In genomic region chr16:25078386-25078978, GRCh38 we compare ENCODE assay signal across 7 cellular contexts.
"Had no signal": no experiment of that assay in that cellular context is flagged by ENCODE, and none has a peak within 500 bp of the region (broad histone marks: within the 10 kb centered on the region; RNA-seq: fewer than 3 reads in every experiment).

No MANE protein-coding gene starts in this region.

- H3K36me3 ChIP-seq: HAP-1 had no signal

- H3K9ac ChIP-seq: GM23248 had no signal

- FAIRE-seq: HTR-8/SVneo had no signal

- DNase-seq: GM23248, GOT3, H7, KG1 had no signal

- H3K9me3 ChIP-seq: HAP-1 had no signal

- H3K27ac ChIP-seq: GM23248 had no signal

- ATAC-seq: HCT116 had no signal

- H3K4me3 ChIP-seq: GM23248, HAP-1 had no signal

- H2AFZ ChIP-seq: GM23248 had no signal
